8 cellular contexts compared by ENCODE assay signal in genomic region chr20:50815162-50815989, GRCh38. TPM values are rescaled to one million over a fixed set of nuclear protein-coding genes. Genes with fewer than 3 reads are reported as not detected.
DNase-seq lines count a peak whose midpoint lies in the region; ATAC-seq and TF ChIP-seq lines count a peak whose summit lies in the region.

No MANE protein-coding gene starts in this region.

- no CpG with 5 or more reads among the region's 15 CpGs for WGBS in H9 (ENCODE audit: extremely low coverage, insufficient read length, low lambda C conversion rate)

- no peak overlapping the region for H2BK5ac ChIP-seq in H9 (ENCODE audit: insufficient read length, low read length)

- H3K4me1 ChIP-seq in H9 (ENCODE audit: insufficient read depth, low read length) (no peaks in the 10 kb centered on the region; the same call in 1 of the 2 replicates), OCI-LY3 (ENCODE audit: low read length) (peaks cover 34% of the 10 kb centered on the region)

- no peak overlapping the region for H2AFZ ChIP-seq in H9 (ENCODE audit: low read length)
- H2AFZ ChIP-seq in OCI-LY3 (ENCODE audit: low read depth, low read length), result peak overlapping the region; percentile 44; the same call in 1 of the 2 replicates

- no peak overlapping the region for H3K23ac ChIP-seq in H9 (ENCODE audit: insufficient read length, low read depth, low read length)

- no peaks in the 10 kb centered on the region; the same call in 1 of the 2 replicates for H3K27me3 Mint-ChIP-seq in H9 (ENCODE audit: low read depth)

- H3K79me1 ChIP-seq in H9 (ENCODE audit: insufficient read depth, low read depth, low read length, poor library complexity, severe bottlenecking), result peaks cover 3% of the 10 kb centered on the region

- H3K4me2 ChIP-seq in H9 (ENCODE audit: insufficient read depth, insufficient read length, low read length) (no peak overlapping the region), OCI-LY3 (ENCODE audit: low read length) (peak overlapping the region; percentile 25)

- no peak overlapping the region for H3K4ac ChIP-seq in H9 (ENCODE audit: low read depth, low read length)

- ATAC-seq in left ventricle myocardium superior (no peak), omental fat pad (ENCODE audit: low FRiP score) (no peak), GM21381 (IDR thresholded peaks at IDR 0.05; ENCODE audit: unreplicated experiment) (no peak)

- H4K8ac ChIP-seq in H9 (replicated peaks; ENCODE audit: insufficient read length, low read depth, low read length), result no peak overlapping the region

- no peak overlapping the region for H3T11ph ChIP-seq in H9 (ENCODE audit: low read length)

- DNase-seq in GM10248 (ENCODE audit: extremely low spot score), result peak; percentile 44
- no peak for DNase-seq in H9
- peak; percentile 64 for DNase-seq in germinal center (ENCODE audit: low spot score)
- no peak for DNase-seq in left ventricle myocardium superior
- DNase-seq in omental fat pad (ENCODE audit: low spot score), result no peak
- DNase-seq in amniotic stem cell (lab: John Stamatoyannopoulos, UW), result no peak

- H3K79me2 ChIP-seq in H9 (ENCODE audit: insufficient read depth, low read length) (no peaks in the 10 kb centered on the region; the same call in 1 of the 2 replicates), OCI-LY3 (ENCODE audit: low read length) (no peaks in the 10 kb centered on the region)

- no peak overlapping the region for H4K91ac ChIP-seq in H9 (ENCODE audit: insufficient read length, low read depth, low read length)

- no peak overlapping the region for H2AK5ac ChIP-seq in H9 (ENCODE audit: insufficient read length, low read length)

- no peak overlapping the region for H4K5ac ChIP-seq in H9 (ENCODE audit: insufficient read length, low read depth, low read length)

- H3K9ac ChIP-seq in H9 (ENCODE audit: extremely low read depth, insufficient read length, low read length) (no peak overlapping the region), OCI-LY3 (ENCODE audit: low read length) (peak overlapping the region; percentile 10; the same call in 1 of the 2 replicates)

- H3K27me3 ChIP-seq in H9 (ENCODE audit: insufficient read depth, low read length) (no peaks in the 10 kb centered on the region), OCI-LY3 (ENCODE audit: low read depth, low read length) (no peaks in the 10 kb centered on the region)

- no peaks in the 10 kb centered on the region for H3K23me2 ChIP-seq in H9 (ENCODE audit: insufficient read length, low read depth, low read length, poor library complexity, severe bottlenecking)

- H2BK12ac ChIP-seq in H9 (ENCODE audit: insufficient read length, low read depth, low read length), result no peak overlapping the region

- peak overlapping the region; percentile 7; the same call in 1 of the 2 replicates for H3K4me3 ChIP-seq in OCI-LY3 (ENCODE audit: low read length)

- intact Hi-C loops in left ventricle myocardium superior (cut with micrococcal nuclease), result no loop called here

- H3K4me3 Mint-ChIP-seq in H9, result 0 out of 5 replicates have a peak overlapping the region, but pooled peaks of 1 of the 2 experiments have one; percentile 49

- H2BK15ac ChIP-seq in H9 (ENCODE audit: low read depth, low read length), result no peak overlapping the region

- peaks cover 3 to 17% (median 8%) of the 10 kb centered on the region in 3 experiments for H3K36me3 Mint-ChIP-seq in H9 (ENCODE audit: insufficient read depth in 1 of 3, low read depth in 3 of 3)

- no peaks in the 10 kb centered on the region for H3K36me3 ChIP-seq in OCI-LY3 (replicated peaks; ENCODE audit: low read depth, low read length)

- no peak overlapping the region for H2BK120ac ChIP-seq in H9 (ENCODE audit: low read depth, low read length, poor library complexity, severe bottlenecking)

- TF ChIP-seq CTCF in GM10248 (IDR thresholded peaks at IDR 0.05; ENCODE audit: control extremely low read depth, extremely low read depth, low read depth, missing control alignments) (no peak), H9 (conservative IDR thresholded peaks at IDR 0.05) (no peak), OCI-LY3 (IDR thresholded peaks at IDR 0.05; ENCODE audit: low read depth, low read length) (no peak), omental fat pad (IDR thresholded peaks at IDR 0.05) (no peak)

- H3K9me3 ChIP-seq in H9 (ENCODE audit: control insufficient read depth, low read depth, low read length), result no peaks in the 10 kb centered on the region
- H3K9me3 ChIP-seq in OCI-LY3 (ENCODE audit: insufficient read depth, low read length), result no peaks in the 10 kb centered on the region; the same call in 1 of the 2 replicates

- no peak overlapping the region for H2BK20ac ChIP-seq in H9 (ENCODE audit: low read depth, low read length, poor library complexity, severe bottlenecking)

- H3K27ac ChIP-seq in H9 (ENCODE audit: insufficient read length, low read depth, low read length) (no peak overlapping the region), OCI-LY3 (ENCODE audit: low read length) (no peak overlapping the region)

- H3K4me1 Mint-ChIP-seq in H9, result peaks cover 13 to 32% of the 10 kb centered on the region in 2 experiments

- POLR2A ChIA-PET in GM10248 (lab: Yijun Ruan, JAX), result no interaction called here

- H3K14ac ChIP-seq in H9 (ENCODE audit: insufficient read depth, low read length), result no peak overlapping the region; the same call in 1 of the 2 replicates

- CTCF ChIA-PET in GM10248 (lab: Yijun Ruan, JAX), result interaction anchor here (0.7 to 4.2 kb wide), 6 partner anchors 8 to 117 kb away, joined by 3 to 33 read pairs (median 4); partner anchors contain the start of gene BCAS4

- no peaks in the 10 kb centered on the region for H3K9me3 Mint-ChIP-seq in H9

- no peak overlapping the region for H3K18ac ChIP-seq in H9 (ENCODE audit: insufficient read length, low read depth, low read length)

- H3K56ac ChIP-seq in H9 (ENCODE audit: insufficient read length, low read depth, low read length), result no peak overlapping the region

- H4K20me1 ChIP-seq in H9 (ENCODE audit: control insufficient read depth, insufficient read depth, insufficient read length) (no peaks in the 10 kb centered on the region), OCI-LY3 (ENCODE audit: insufficient read depth, low read length) (no peaks in the 10 kb centered on the region)

- peak overlapping the region; percentile 16 to 86 (median 25); a peak in 5 of 7 replicates for H3K27ac Mint-ChIP-seq in H9

RNA-seq across cellular contexts. Expression of gene BCAS4, which starts 20.5 kb away (rescaled TPM):
- 16.9 and 21.4 TPM in 2 replicates for total RNA-seq in H9 (2021)
- 3.2 TPM for total RNA-seq in left ventricle myocardium superior
- total RNA-seq in omental fat pad, result 1 to 10 TPM; 1.4 to 6.5 (median 3.1) TPM

Comparison
In these comparisons a context has a peak if more than half of its experiments do, and no peak if none do; other contexts are left out.
1. DNase-seq: peak in GM10248 (single experiment) and germinal center (single experiment); none in H9 (single experiment), left ventricle myocardium superior (single experiment), omental fat pad (single experiment) and amniotic stem cell (single experiment).